ENCODE assay signal across 20 cellular contexts in the genomic region with DNA sequence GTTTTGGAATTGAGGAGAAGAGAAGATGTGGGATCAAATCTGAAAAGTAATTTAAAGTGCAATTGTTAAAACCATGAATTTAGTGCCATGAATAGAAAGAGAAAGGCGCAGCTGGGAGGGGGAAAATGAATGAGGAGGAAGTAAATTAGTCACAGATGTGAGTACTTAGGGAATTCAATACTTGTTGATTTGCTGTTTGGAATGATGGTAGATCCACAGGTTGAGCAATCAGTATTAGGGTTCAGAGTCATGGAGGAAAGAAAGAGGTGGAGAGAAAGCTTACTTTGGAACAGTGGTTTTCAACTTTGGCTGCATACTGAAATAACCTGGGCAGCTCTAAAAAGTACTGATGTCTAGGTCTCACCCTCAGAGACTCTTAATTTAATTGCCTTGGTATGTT.
DNase-seq lines count a peak whose midpoint lies in the region; ATAC-seq, FAIRE-seq and TF ChIP-seq lines count a peak whose summit lies in the region.
"Had no signal": no experiment of that assay in that cellular context is flagged by ENCODE, and none has a peak within 500 bp of the region (broad histone marks: within the 10 kb centered on the region; RNA-seq: fewer than 3 reads in every experiment).

No MANE protein-coding gene starts in this region.

- H3K4me3 ChIP-seq in epithelial cell of esophagus (ENCODE audit: low read length) (no peak overlapping the region), foreskin fibroblast (ENCODE audit: low read depth in 1 of 2, low read length in 2 of 2) (no peak overlapping the region), kidney (ENCODE audit: low read length in 2 of 2) (no peak overlapping the region)
- H3K4me3 ChIP-seq: A549 had no signal

- H3K27ac ChIP-seq in kidney (ENCODE audit: low read depth in 2 of 2, low read length in 2 of 2), result no peak overlapping the region
- H3K27ac ChIP-seq: A549 had no signal

- no peaks in the 10 kb centered on the region for H3K4me1 Mint-ChIP-seq in activated T-helper 17 cell treated with anti-CD3 and anti-CD28 coated beads, Interleukin-2, amount 50 U/mL, for 72 hours

- DNase-seq in AG20443 (ENCODE audit: low spot score), result peak; percentile 26
- peak; percentile 9 for DNase-seq in HPDE6-E6E7 (ENCODE audit: extremely low spot score)
- DNase-seq in epithelial cell of esophagus (ENCODE audit: low read depth), result peak; percentile 75
- peak; percentile 10 to 60 for DNase-seq in foreskin fibroblast
- no peak for DNase-seq in kidney
- DNase-seq: Caco-2, DMS153, KBM-7, NCI-H1436, NCI-H2029 treated with DMSO at 0.1 percent for 48 hours, NCI-H2171 treated with DMSO at 0.1 percent for 48 hours, NCI-H446 treated with DMSO at 0.1 percent for 48 hours, NCI-H748 treated with DMSO at 0.1 percent for 48 hours had no signal

- intact Hi-C loops in kidney (cut with DNase I), result no loop called here

- H3K36me3 Mint-ChIP-seq in activated T-helper 17 cell treated with anti-CD3 and anti-CD28 coated beads, Interleukin-2, amount 50 U/mL, for 72 hours (ENCODE audit: low read depth), result no peaks in the 10 kb centered on the region

- H3K4me3 Mint-ChIP-seq in activated T-helper 17 cell treated with anti-CD3 and anti-CD28 coated beads, Interleukin-2, amount 50 U/mL, for 72 hours, result no peak overlapping the region

- ATAC-seq in activated T-helper 17 cell treated with anti-CD3 and anti-CD28 coated beads, Interleukin-2, amount 50 U/mL, for 72 hours (replicated peaks), result no peak
- ATAC-seq in esophagus mucosa, result no peak
- no peak for ATAC-seq in HG02642 (IDR thresholded peaks at IDR 0.05; ENCODE audit: poor library complexity, unreplicated experiment)
- ATAC-seq: A549, HCT116 had no signal

- no peak overlapping the region for H3K9ac ChIP-seq in kidney (ENCODE audit: low read length in 2 of 2)

- no peak overlapping the region for H3K27ac Mint-ChIP-seq in activated T-helper 17 cell treated with anti-CD3 and anti-CD28 coated beads, Interleukin-2, amount 50 U/mL, for 72 hours

- H3K4me1 ChIP-seq in kidney (ENCODE audit: control insufficient read depth in 1 of 2, insufficient read depth in 1 of 2, low read depth in 1 of 2, low read length in 2 of 2), result no peaks in the 10 kb centered on the region
- H3K4me1 ChIP-seq: A549, Caco-2 had no signal

- TF ChIP-seq CTCF in epithelial cell of esophagus (IDR thresholded peaks at IDR 0.05; ENCODE audit: insufficient read depth, low read depth, low read length, missing control alignments) (no peak), foreskin fibroblast (IDR thresholded peaks at IDR 0.05; ENCODE audit: low read depth, low read length) (no peak), kidney (IDR thresholded peaks at IDR 0.05; ENCODE audit: borderline replicate concordance, extremely low read depth, insufficient read depth) (no peak)

- no peaks in the 10 kb centered on the region for H3K9me3 ChIP-seq in kidney (ENCODE audit: control insufficient read depth in 1 of 2, low read length in 2 of 2)
- H3K9me3 ChIP-seq: A549, Caco-2 had no signal

- H3K27me3 Mint-ChIP-seq in activated T-helper 17 cell treated with anti-CD3 and anti-CD28 coated beads, Interleukin-2, amount 50 U/mL, for 72 hours, result no peaks in the 10 kb centered on the region

- H3K9me3 Mint-ChIP-seq in activated T-helper 17 cell treated with anti-CD3 and anti-CD28 coated beads, Interleukin-2, amount 50 U/mL, for 72 hours, result no peaks in the 10 kb centered on the region

- H3K36me3 ChIP-seq in kidney (ENCODE audit: control insufficient read depth in 1 of 2, insufficient read depth in 2 of 2, low read length in 2 of 2), result no peaks in the 10 kb centered on the region

- FAIRE-seq in kidney (lab: Jason Lieb, UNC), result no peak
- FAIRE-seq: A549, GM12891, GM18507 had no signal
